Comparison of ENCODE assay signal across 8 cellular contexts in the genomic region with DNA sequence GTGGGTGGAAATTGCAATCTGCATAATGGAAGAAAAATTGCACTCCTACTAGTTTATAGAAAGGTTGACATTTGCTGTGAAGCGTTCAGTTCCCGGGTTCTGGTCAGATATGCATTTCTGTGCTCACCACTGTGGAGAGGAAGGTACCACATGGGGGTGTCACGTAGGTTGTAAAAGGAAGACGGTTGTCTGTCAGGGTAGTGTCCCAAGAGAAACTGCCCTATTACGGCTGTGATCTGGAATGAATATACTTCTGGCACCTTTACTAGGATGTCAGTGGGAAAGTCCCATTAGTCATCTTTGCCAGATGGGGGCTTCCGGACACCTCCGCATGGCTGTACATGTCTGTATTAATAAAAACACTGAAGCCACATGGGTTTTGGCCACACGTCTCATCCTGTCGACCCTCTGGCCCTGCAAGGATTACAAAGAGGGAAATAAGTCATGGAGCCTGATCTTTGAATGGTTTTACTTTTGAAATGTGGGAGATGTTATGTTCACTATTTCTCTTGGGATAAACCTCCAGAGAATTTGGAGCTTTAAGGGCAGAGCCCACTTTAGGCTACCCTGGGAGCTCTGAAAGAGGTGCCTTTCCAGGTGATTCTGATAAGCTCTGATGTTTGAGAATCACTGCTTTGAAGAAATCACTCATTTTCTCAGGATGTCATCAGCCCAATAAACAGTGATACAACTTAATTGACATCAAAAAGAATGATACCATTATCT.
A peak's percentile ranks its signal among the peaks of the same experiment; 100 is the strongest.
DNase-seq lines count a peak whose midpoint lies in the region; ATAC-seq lines count a peak whose summit lies in the region.

No MANE protein-coding gene starts in this region.

- no peak for DNase-seq in activated T-helper 2 cell treated with anti-CD3 and anti-CD28 coated beads, Interferon-gamma antibody, Interleukin-2, Interleukin-4, amounts not matched to agents 10 μg/mL and 5 μg/mL and 100 μg/mL, durations not matched to agents 14 hours and 24 hours and 36 hours (ENCODE audit: low spot score)
- peak; percentile 59 to 65 (median 62) for DNase-seq in stimulated activated CD4-positive, alpha-beta T cell treated with anti-CD3 and anti-CD28 coated beads, Interleukin-12 subunit alpha, Interleukin-12 subunit beta, amount 100 ng/mL, for 48 hours (ENCODE audit: low read depth in 2 of 3, low spot score in 1 of 3)
- DNase-seq in mucosa of gallbladder (ENCODE audit: low spot score): no peak
- no peak for DNase-seq in DMS114 treated with DMSO at 0.1 percent for 48 hours (lab: John Stamatoyannopoulos, UW; ENCODE audit: unreplicated experiment)
- no peak for DNase-seq in NCI-H2081 treated with DMSO at 0.1 percent for 48 hours (lab: John Stamatoyannopoulos, UW)
- DNase-seq in DMS 273 (lab: John Stamatoyannopoulos, UW; ENCODE audit: unreplicated experiment): no peak

- intact Hi-C loops in activated T-helper 2 cell treated with anti-CD3 and anti-CD28 coated beads, Interferon-gamma antibody, Interleukin-2, Interleukin-4, amounts not matched to agents 10 μg/mL and 5 μg/mL and 100 μg/mL, durations not matched to agents 14 hours and 24 hours and 36 hours (cut with micrococcal nuclease): loop anchor here (1.0 kb wide), 7 partner anchors 9 to 91 kb away; no protein-coding TSS in a partner anchor

- peak overlapping the region; percentile 96 for H3K27ac Mint-ChIP-seq in activated T-helper 2 cell treated with anti-CD3 and anti-CD28 coated beads, Interferon-gamma antibody, Interleukin-2, Interleukin-4, amounts not matched to agents 10 μg/mL and 5 μg/mL and 100 μg/mL, durations not matched to agents 14 hours and 24 hours and 36 hours

- H3K4me1 Mint-ChIP-seq in activated T-helper 2 cell treated with anti-CD3 and anti-CD28 coated beads, Interferon-gamma antibody, Interleukin-2, Interleukin-4, amounts not matched to agents 10 μg/mL and 5 μg/mL and 100 μg/mL, durations not matched to agents 14 hours and 24 hours and 36 hours (ENCODE audit: low read depth): peaks cover 68% of the 10 kb centered on the region

- H3K27me3 Mint-ChIP-seq in activated T-helper 2 cell treated with anti-CD3 and anti-CD28 coated beads, Interferon-gamma antibody, Interleukin-2, Interleukin-4, amounts not matched to agents 10 μg/mL and 5 μg/mL and 100 μg/mL, durations not matched to agents 14 hours and 24 hours and 36 hours (ENCODE audit: low read depth): no peaks in the 10 kb centered on the region

- no peaks in the 10 kb centered on the region for H3K9me3 Mint-ChIP-seq in activated T-helper 2 cell treated with anti-CD3 and anti-CD28 coated beads, Interferon-gamma antibody, Interleukin-2, Interleukin-4, amounts not matched to agents 10 μg/mL and 5 μg/mL and 100 μg/mL, durations not matched to agents 14 hours and 24 hours and 36 hours

- H3K36me3 Mint-ChIP-seq in activated T-helper 2 cell treated with anti-CD3 and anti-CD28 coated beads, Interferon-gamma antibody, Interleukin-2, Interleukin-4, amounts not matched to agents 10 μg/mL and 5 μg/mL and 100 μg/mL, durations not matched to agents 14 hours and 24 hours and 36 hours (ENCODE audit: low read depth): peaks cover 81% of the 10 kb centered on the region

- peak overlapping the region; percentile 62 for H3K4me3 Mint-ChIP-seq in activated T-helper 2 cell treated with anti-CD3 and anti-CD28 coated beads, Interferon-gamma antibody, Interleukin-2, Interleukin-4, amounts not matched to agents 10 μg/mL and 5 μg/mL and 100 μg/mL, durations not matched to agents 14 hours and 24 hours and 36 hours (ENCODE audit: low read depth)

- ATAC-seq in GM19438 (IDR thresholded peaks at IDR 0.05; ENCODE audit: low read depth, unreplicated experiment) (peak; percentile 72), HG03175 (IDR thresholded peaks at IDR 0.05; ENCODE audit: unreplicated experiment) (peak; percentile 67)

Comparison
In these comparisons a context has a peak if more than half of its experiments do, and no peak if none do; other contexts are left out.
1. DNase-seq: peak in stimulated activated CD4-positive, alpha-beta T cell treated with anti-CD3 and anti-CD28 coated beads, Interleukin-12 subunit alpha, Interleukin-12 subunit beta, amount 100 ng/mL, for 48 hours (3 of 3); none in activated T-helper 2 cell treated with anti-CD3 and anti-CD28 coated beads, Interferon-gamma antibody, Interleukin-2, Interleukin-4, amounts not matched to agents 10 μg/mL and 5 μg/mL and 100 μg/mL, durations not matched to agents 14 hours and 24 hours and 36 hours (single experiment), mucosa of gallbladder (single experiment), DMS114 treated with DMSO at 0.1 percent for 48 hours (single experiment), NCI-H2081 treated with DMSO at 0.1 percent for 48 hours (single experiment) and DMS 273 (single experiment).